ENCODE assay signal across 29 cellular contexts in the genomic region with DNA sequence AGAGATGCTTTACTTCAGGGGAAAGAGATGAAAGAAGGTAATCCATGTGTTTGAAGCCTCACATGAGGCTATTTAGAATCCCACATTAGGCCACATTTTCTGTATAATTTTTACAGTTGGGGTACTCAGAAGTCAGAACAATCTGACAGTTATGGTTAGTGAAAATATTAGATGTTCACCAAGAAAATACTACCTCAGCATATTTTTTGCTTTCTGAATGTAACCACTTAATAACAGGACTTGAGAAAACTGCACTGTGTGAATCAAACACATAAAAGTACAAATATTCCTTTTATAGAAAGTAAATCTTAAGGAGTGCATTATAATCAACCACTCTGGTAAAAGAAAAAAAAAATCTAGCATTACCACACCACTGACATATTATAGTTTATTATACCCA.
"Had no signal": no experiment of that assay in that cellular context is flagged by ENCODE, and none has a peak within 500 bp of the region (broad histone marks: within the 10 kb centered on the region; RNA-seq: fewer than 3 reads in every experiment).

No MANE protein-coding gene starts in this region.

- H3K4me2 ChIP-seq: hepatocyte had no signal

- H2AFZ ChIP-seq: hepatocyte had no signal

- H3K4me1 ChIP-seq: colonic mucosa, esophagus muscularis mucosa, esophagus squamous epithelium, foreskin keratinocyte, gastrocnemius medialis, gastroesophageal sphincter, heart left ventricle, heart right ventricle had no signal

- H3K27me3 Mint-ChIP-seq: dendritic cell treated with granulocyte-macrophage colony-stimulating factor and Interleukin-4, amounts not matched to agents 40 ng/mL and 50 ng/mL, for 4 days; effector memory CD8-positive, alpha-beta T cell had no signal

- H3K4me1 Mint-ChIP-seq: endodermal cell had no signal

- H3K4me3 Mint-ChIP-seq: dendritic cell treated with granulocyte-macrophage colony-stimulating factor and Interleukin-4, amounts not matched to agents 40 ng/mL and 50 ng/mL, for 4 days; effector memory CD8-positive, alpha-beta T cell; endodermal cell had no signal

- H3K79me2 ChIP-seq: hepatocyte had no signal

- DNase-seq: colonic mucosa; cortex of kidney; dermis blood vessel endothelial cell; dorsolateral prefrontal cortex; effector CD4-positive, alpha-beta T cell; effector CD8-positive, alpha-beta T cell; effector memory CD4-positive, alpha-beta T cell; effector memory CD8-positive, alpha-beta T cell; endodermal cell; erythroblast; esophagus squamous epithelium; foreskin fibroblast; foreskin keratinocyte; foreskin melanocyte; gastrocnemius medialis; glutamatergic neuron; head of caudate nucleus; heart left ventricle; heart right ventricle had no signal

- H3K9me3 Mint-ChIP-seq: dendritic cell treated with granulocyte-macrophage colony-stimulating factor and Interleukin-4, amounts not matched to agents 40 ng/mL and 50 ng/mL, for 4 days had no signal

- H3K27ac Mint-ChIP-seq: dendritic cell treated with granulocyte-macrophage colony-stimulating factor and Interleukin-4, amounts not matched to agents 40 ng/mL and 50 ng/mL, for 4 days; effector memory CD8-positive, alpha-beta T cell; endodermal cell had no signal

- H3K27me3 ChIP-seq: colonic mucosa, dorsolateral prefrontal cortex, esophagus muscularis mucosa, esophagus squamous epithelium, foreskin keratinocyte, gastrocnemius medialis, gastroesophageal sphincter, heart left ventricle, heart right ventricle, hepatocyte had no signal

- H3K27ac ChIP-seq: colonic mucosa, coronary artery, dorsolateral prefrontal cortex, epithelial cell of prostate, esophagus muscularis mucosa, esophagus squamous epithelium, foreskin keratinocyte, gastrocnemius medialis, gastroesophageal sphincter, heart left ventricle, heart right ventricle, hepatocyte had no signal

- H3K9me3 ChIP-seq: colonic mucosa, esophagus muscularis mucosa, esophagus squamous epithelium, gastrocnemius medialis had no signal

- FAIRE-seq: endometrium, endothelial cell of umbilical vein, frontal cortex had no signal

- H3K36me3 ChIP-seq: colonic mucosa, esophagus muscularis mucosa, esophagus squamous epithelium, gastrocnemius medialis, gastroesophageal sphincter, heart left ventricle, heart right ventricle had no signal

- ATAC-seq: effector memory CD8-positive, alpha-beta T cell; esophagus mucosa; foreskin keratinocyte; gastrocnemius medialis; gastroesophageal sphincter; heart left ventricle; heart right ventricle had no signal

- H3K4me3 ChIP-seq: colonic mucosa, coronary artery, dorsolateral prefrontal cortex, esophagus muscularis mucosa, esophagus squamous epithelium, gastrocnemius medialis, gastroesophageal sphincter, heart left ventricle, heart right ventricle, hepatocyte had no signal
